Comparison of ENCODE assay signal across 1 cellular context in the genomic region with DNA sequence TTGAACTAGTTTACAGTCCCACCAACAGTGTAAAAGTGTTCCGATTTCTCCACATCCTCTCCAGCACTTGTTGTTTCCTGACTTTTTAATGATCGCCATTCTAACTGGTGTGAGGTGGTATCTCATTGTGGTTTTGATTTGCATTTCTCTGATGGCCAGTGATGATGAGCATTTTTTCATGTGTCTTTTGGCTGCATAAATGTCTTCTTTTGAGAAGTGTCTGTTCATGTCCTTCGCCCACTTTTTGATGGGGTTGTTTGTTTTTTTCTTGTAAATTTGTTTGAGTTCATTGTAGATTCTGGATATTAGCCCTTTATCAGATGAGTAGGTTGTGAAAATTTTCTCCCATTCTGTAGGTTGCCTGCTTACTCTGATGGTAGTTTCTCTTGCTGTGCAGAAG.
TF ChIP-seq lines count a peak whose summit lies in the region.

No MANE protein-coding gene starts in this region.

TF ChIP-seq in K562, 482 proteins besides CTCF, POLR2A, EP300 and RAD21 (continued from another document):
- peak in 1 of 2 experiments; percentile 91 for TF ChIP-seq AFF1 (IDR thresholded peaks at IDR 0.05; ENCODE audit: low read depth in 1 of 2, partially characterized antibody in 2 of 2)
